8 cellular contexts compared by ENCODE assay signal in the genomic region with DNA sequence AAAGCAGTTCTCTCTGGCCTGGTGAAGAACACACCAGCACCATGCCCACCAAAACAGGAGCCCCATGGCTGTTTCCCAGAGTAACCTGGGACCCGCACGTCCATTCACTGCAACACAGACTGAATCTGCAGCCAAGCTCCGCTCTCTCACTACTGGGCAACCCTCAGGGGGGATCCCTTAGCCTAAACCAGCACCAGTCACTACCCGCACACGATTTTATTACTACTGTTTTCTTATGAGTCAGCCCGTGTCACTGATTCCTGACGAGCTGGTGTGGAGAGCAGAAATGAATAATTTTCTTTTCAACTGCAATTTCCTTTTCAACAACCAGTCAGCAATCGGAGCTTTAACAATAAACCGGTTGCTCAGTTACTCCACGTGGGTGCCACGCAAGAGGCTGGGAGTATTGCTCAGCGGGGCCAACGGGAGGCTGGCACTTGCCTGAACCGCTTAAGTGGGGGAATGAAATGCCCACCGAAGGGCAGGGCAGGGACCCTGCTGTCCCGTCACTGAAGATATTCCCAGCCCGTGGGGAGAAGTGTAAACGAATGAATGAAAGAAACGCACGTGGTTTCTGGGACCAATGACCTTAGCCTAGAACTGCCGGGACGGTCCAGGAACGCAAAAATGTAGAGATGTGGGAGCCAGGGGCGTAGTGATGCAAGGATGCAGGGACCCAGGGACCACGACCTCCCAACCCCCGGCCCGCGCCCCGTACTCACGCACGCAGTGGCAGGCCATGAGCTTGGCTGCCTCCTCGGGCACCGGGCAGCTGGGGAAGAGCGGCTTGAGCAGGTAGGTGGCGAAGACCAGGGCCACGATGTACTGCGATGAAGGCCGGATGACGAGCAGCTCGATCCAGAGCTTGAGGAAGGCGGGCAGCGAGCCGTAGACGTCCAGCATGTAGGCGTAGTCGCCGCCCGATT. TPM values are rescaled to one million over a fixed set of nuclear protein-coding genes. Genes with fewer than 3 reads are reported as not detected.
A peak's percentile ranks its signal among the peaks of the same experiment; 100 is the strongest.
DNase-seq lines count a peak whose midpoint lies in the region; ATAC-seq and TF ChIP-seq lines count a peak whose summit lies in the region.
"Not testable (repeated sequence)": the region's sequence is repeated elsewhere in the genome, so short reads cannot be mapped to it uniquely, and the experiment has no call there.

No MANE protein-coding gene starts in this region.

- peaks cover 0 to 12% (median 0%) of the 10 kb centered on the region in 3 donors for H3K36me3 Mint-ChIP-seq in CD8-positive, alpha-beta memory T cell
- not testable (repeated sequence) for H3K36me3 Mint-ChIP-seq in activated naive CD8-positive, alpha-beta T cell treated with anti-CD3 and anti-CD28 coated beads, Interleukin-2, amount 10 ng/mL, durations not matched to agents 7 days and 5 days

- peak overlapping the region; percentile 87 to 92 (median 91) for H3K4me3 Mint-ChIP-seq in CD8-positive, alpha-beta memory T cell
- peak overlapping the region; percentile 80 for H3K4me3 Mint-ChIP-seq in activated naive CD8-positive, alpha-beta T cell treated with anti-CD3 and anti-CD28 coated beads, Interleukin-2, amount 10 ng/mL, durations not matched to agents 7 days and 5 days

- not testable (repeated sequence) for H3K9me3 ChIP-seq in CD8-positive, alpha-beta memory T cell (ENCODE audit: low read length); SJCRH30 (replicated peaks); mononuclear cell (ENCODE audit: low read depth, low read length)

- H3K27ac ChIP-seq in CD8-positive, alpha-beta memory T cell (ENCODE audit: low read depth, low read length) = peak overlapping the region; percentile 65
- H3K27ac ChIP-seq in SJCRH30 = peak overlapping the region; percentile 89

- not testable (repeated sequence) for H3K4me1 ChIP-seq in CD8-positive, alpha-beta memory T cell (ENCODE audit: insufficient read depth, low read length); SJCRH30
- peaks cover 14% of the 10 kb centered on the region for H3K4me1 ChIP-seq in mononuclear cell (ENCODE audit: insufficient read depth, low read length)

- H3K9me3 Mint-ChIP-seq in CD8-positive, alpha-beta memory T cell; activated naive CD8-positive, alpha-beta T cell treated with anti-CD3 and anti-CD28 coated beads, Interleukin-2, amount 10 ng/mL, durations not matched to agents 7 days and 5 days: not testable (repeated sequence)

- not testable (repeated sequence) for H3K36me3 ChIP-seq in CD8-positive, alpha-beta memory T cell (ENCODE audit: insufficient read depth, low read length); SJCRH30

- H3K27me3 ChIP-seq in CD8-positive, alpha-beta memory T cell (ENCODE audit: insufficient read depth, low read length, poor library complexity, severe bottlenecking); SJCRH30; mononuclear cell (ENCODE audit: insufficient read depth, low read length): not testable (repeated sequence)

- CTCF ChIA-PET in CD8-positive, alpha-beta memory T cell (lab: Charles Lee) = interaction anchor here (0.7 kb wide), 1 partner anchor 50 kb away, joined by 3 read pairs; no protein-coding TSS in a partner anchor

- ATAC-seq in GM21390 (IDR thresholded peaks at IDR 0.05; ENCODE audit: unreplicated experiment) (peak; percentile 41), HG03457 (IDR thresholded peaks at IDR 0.05; ENCODE audit: unreplicated experiment) (peak; percentile 42)
- ATAC-seq in activated naive CD8-positive, alpha-beta T cell treated with anti-CD3 and anti-CD28 coated beads, Interleukin-2, amount 10 ng/mL, durations not matched to agents 7 days and 5 days (ENCODE audit: low read depth) = peak; percentile 36

- H3K4me3 ChIP-seq in CD8-positive, alpha-beta memory T cell (ENCODE audit: low read length) = peak overlapping the region; percentile 71
- peak overlapping the region; percentile 99 for H3K4me3 ChIP-seq in SJCRH30
- peak overlapping the region; percentile 64 for H3K4me3 ChIP-seq in fibroblast of pulmonary artery (replicated peaks; ENCODE audit: low read depth, low read length)
- peak overlapping the region; percentile 45 for H3K4me3 ChIP-seq in mononuclear cell (ENCODE audit: low read length)

- not testable (repeated sequence) for TF ChIP-seq CTCF in fibroblast of pulmonary artery (IDR thresholded peaks at IDR 0.05; ENCODE audit: low read length, missing control alignments)

- peak overlapping the region; percentile 82 to 96 (median 92) for H3K27ac Mint-ChIP-seq in CD8-positive, alpha-beta memory T cell
- H3K27ac Mint-ChIP-seq in activated naive CD8-positive, alpha-beta T cell treated with anti-CD3 and anti-CD28 coated beads, Interleukin-2, amount 10 ng/mL, durations not matched to agents 7 days and 5 days = peak overlapping the region; percentile 92

- not testable (repeated sequence) for H3K27me3 Mint-ChIP-seq in CD8-positive, alpha-beta memory T cell; activated naive CD8-positive, alpha-beta T cell treated with anti-CD3 and anti-CD28 coated beads, Interleukin-2, amount 10 ng/mL, durations not matched to agents 7 days and 5 days

- H3K4me1 Mint-ChIP-seq in CD8-positive, alpha-beta memory T cell = peaks cover 21 to 23% (median 22%) of the 10 kb centered on the region in 3 donors
- not testable (repeated sequence) for H3K4me1 Mint-ChIP-seq in activated naive CD8-positive, alpha-beta T cell treated with anti-CD3 and anti-CD28 coated beads, Interleukin-2, amount 10 ng/mL, durations not matched to agents 7 days and 5 days

- DNase-seq in CD8-positive, alpha-beta memory T cell = peak in 3 of 5 donors; percentile 41 to 57 (median 51)
- DNase-seq in SJCRH30 = peak in 1 of 2 experiments; percentile 12
- not testable (repeated sequence) for DNase-seq in activated naive CD8-positive, alpha-beta T cell treated with anti-CD3 and anti-CD28 coated beads, Interleukin-2, amount 10 ng/mL, durations not matched to agents 7 days and 5 days; fibroblast of pulmonary artery (ENCODE audit: low read depth)
- DNase-seq in stimulated activated CD4-positive, alpha-beta T cell treated with anti-CD3 and anti-CD28 coated beads, Interleukin-4, amount 100 ng/mL, for 1 hour = peak; percentile 24

- POLR2A ChIA-PET in CD8-positive, alpha-beta memory T cell (lab: Charles Lee) = interaction anchor here (0.7 to 2.5 kb wide), 2 partner anchors 18 to 625 kb away, joined by 3 to 11 read pairs; no protein-coding TSS in a partner anchor
- POLR2A ChIA-PET in activated naive CD8-positive, alpha-beta T cell treated with anti-CD3 and anti-CD28 coated beads, Interleukin-2, amount 10 ng/mL, durations not matched to agents 7 days and 5 days (lab: Charles Lee) = interaction anchor here (0.9 to 2.2 kb wide), 4 partner anchors 12 to 51 kb away, joined by 3 to 8 read pairs (median 4); partner anchors contain the start of gene SPN

RNA-seq across cellular contexts. Expression of gene SPN, which starts 50.4 kb away (rescaled TPM):
- 100 to 1,000 TPM; 136 to 144 TPM for total RNA-seq in CD8-positive, alpha-beta memory T cell
- 255 TPM for polyA plus RNA-seq in CD8-positive, alpha-beta memory T cell
- total RNA-seq in SJCRH30 (2014; rRNA removed; shearing (Covaris generic)) = 0.96 and 2.1 TPM in 2 replicates
- 100 to 1,000 TPM; 255 to 263 TPM for total RNA-seq in activated naive CD8-positive, alpha-beta T cell treated with anti-CD3 and anti-CD28 coated beads, Interleukin-2, amount 10 ng/mL, durations not matched to agents 7 days and 5 days
- 29.7 TPM for total RNA-seq in mononuclear cell

Comparison
In these comparisons a context has a peak if more than half of its experiments do, and no peak if none do; other contexts are left out.
1. H3K4me3 ChIP-seq: peak in every context shown above with its lines; median percentile 99 in SJCRH30; 71 in CD8-positive, alpha-beta memory T cell; 64 in fibroblast of pulmonary artery; 45 in mononuclear cell.